In the genomic region with DNA sequence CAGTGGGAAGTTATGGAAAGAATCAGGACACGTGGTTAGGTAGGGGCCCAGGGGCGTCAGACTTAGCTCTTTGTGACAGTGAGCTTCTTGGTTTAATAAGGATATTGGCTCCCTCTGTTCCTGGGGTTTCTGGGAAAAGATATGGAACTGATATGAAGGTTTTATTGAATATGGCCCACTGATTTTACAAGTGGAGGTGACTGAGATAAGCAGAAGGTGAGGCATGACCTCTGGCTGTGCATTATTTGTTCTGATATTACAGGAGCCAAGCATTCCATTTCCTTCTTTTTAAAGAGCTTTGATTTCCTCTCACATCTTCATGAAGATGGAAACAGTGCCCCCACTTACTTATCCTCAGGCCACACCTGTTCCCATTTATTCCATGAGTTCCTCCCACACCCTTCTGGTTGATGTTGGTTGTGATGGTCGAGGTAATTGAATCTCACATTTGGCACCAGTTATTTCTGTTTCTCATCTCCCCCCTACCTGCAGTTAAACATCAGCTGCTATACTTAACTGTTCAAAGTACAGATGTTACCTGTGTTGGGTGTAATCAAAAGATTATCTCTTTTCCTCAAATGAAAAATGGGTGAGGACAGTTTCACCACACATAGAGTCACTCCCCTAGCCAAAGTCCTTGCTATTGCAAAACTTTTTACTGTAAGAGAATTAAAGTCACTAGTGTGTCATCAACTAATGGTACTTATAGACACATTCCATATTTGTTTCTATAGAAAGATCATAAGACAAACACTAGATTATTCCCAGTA, we compare ENCODE assay signal across 1 cellular context.
A peak's percentile ranks its signal among the peaks of the same experiment; 100 is the strongest.
TF ChIP-seq lines count a peak whose summit lies in the region.

No MANE protein-coding gene starts in this region.

TF ChIP-seq in HepG2, 621 proteins besides CTCF, POLR2A, EP300 and RAD21 (continued from another document and continues in another):
- TF ChIP-seq, protein P1, sequence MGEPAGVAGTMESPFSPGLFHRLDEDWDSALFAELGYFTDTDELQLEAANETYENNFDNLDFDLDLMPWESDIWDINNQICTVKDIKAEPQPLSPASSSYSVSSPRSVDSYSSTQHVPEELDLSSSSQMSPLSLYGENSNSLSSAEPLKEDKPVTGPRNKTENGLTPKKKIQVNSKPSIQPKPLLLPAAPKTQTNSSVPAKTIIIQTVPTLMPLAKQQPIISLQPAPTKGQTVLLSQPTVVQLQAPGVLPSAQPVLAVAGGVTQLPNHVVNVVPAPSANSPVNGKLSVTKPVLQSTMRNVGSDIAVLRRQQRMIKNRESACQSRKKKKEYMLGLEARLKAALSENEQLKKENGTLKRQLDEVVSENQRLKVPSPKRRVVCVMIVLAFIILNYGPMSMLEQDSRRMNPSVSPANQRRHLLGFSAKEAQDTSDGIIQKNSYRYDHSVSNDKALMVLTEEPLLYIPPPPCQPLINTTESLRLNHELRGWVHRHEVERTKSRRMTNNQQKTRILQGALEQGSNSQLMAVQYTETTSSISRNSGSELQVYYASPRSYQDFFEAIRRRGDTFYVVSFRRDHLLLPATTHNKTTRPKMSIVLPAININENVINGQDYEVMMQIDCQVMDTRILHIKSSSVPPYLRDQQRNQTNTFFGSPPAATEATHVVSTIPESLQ (CRISPR knock-in tag; conservative IDR thresholded peaks at IDR 0.05), result no peak
- TF ChIP-seq, protein P2, sequence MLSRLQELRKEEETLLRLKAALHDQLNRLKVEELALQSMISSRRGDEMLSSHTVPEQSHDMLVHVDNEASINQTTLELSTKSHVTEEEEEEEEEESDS (CRISPR knock-in tag; IDR thresholded peaks at IDR 0.05; ENCODE audit: borderline replicate concordance), result no peak
- TF ChIP-seq YEATS4 (CRISPR knock-in tag; IDR thresholded peaks at IDR 0.05; ENCODE audit: borderline replicate concordance) (no peak), ASH2L (IDR thresholded peaks at IDR 0.05; ENCODE audit: insufficient read length, low read depth, low read length) (no peak), SATB2 (CRISPR knock-in tag; IDR thresholded peaks at IDR 0.05) (no peak), FLYWCH1 (CRISPR knock-in tag; IDR thresholded peaks at IDR 0.05) (no peak), DPF2 (CRISPR knock-in tag; IDR thresholded peaks at IDR 0.05; ENCODE audit: borderline replicate concordance, low read depth) (0 out of 2 replicates have a peak, but pooled peaks have one; percentile 16), PHF21A (CRISPR knock-in tag; IDR thresholded peaks at IDR 0.05) (peak; percentile 41; the same call in 1 of the 2 replicates), ZNF562 (CRISPR knock-in tag; IDR thresholded peaks at IDR 0.05; ENCODE audit: borderline replicate concordance) (no peak), ZC3H4 (CRISPR knock-in tag; IDR thresholded peaks at IDR 0.05; ENCODE audit: borderline replicate concordance) (no peak), MYNN (CRISPR knock-in tag; IDR thresholded peaks at IDR 0.05; ENCODE audit: low read depth) (no peak), NCOR1 (IDR thresholded peaks at IDR 0.05; ENCODE audit: borderline replicate concordance, low read length) (peak; percentile 68; the same call in 1 of the 2 replicates), MAFK (conservative IDR thresholded peaks at IDR 0.05 in 1 of 2, IDR thresholded peaks at IDR 0.05 in 1 of 2; ENCODE audit: low read length in 2 of 2) (no peak), ZNF333 (CRISPR knock-in tag; IDR thresholded peaks at IDR 0.05; ENCODE audit: borderline replicate concordance) (no peak), HMG20B (CRISPR knock-in tag; conservative IDR thresholded peaks at IDR 0.05) (no peak), NONO (IDR thresholded peaks at IDR 0.05) (no peak), NONO (CRISPR knock-in tag; conservative IDR thresholded peaks at IDR 0.05) (no peak), RXRB (CRISPR knock-in tag; IDR thresholded peaks at IDR 0.05; ENCODE audit: borderline replicate concordance) (no peak; the same call in 1 of the 2 replicates), ZNF432 (CRISPR knock-in tag; IDR thresholded peaks at IDR 0.05; ENCODE audit: borderline replicate concordance) (no peak), ZFP62 (CRISPR knock-in tag; IDR thresholded peaks at IDR 0.05) (no peak), ZNF577 (CRISPR knock-in tag; IDR thresholded peaks at IDR 0.05; ENCODE audit: borderline replicate concordance, low read depth) (no peak), ZBTB20 (CRISPR knock-in tag; IDR thresholded peaks at IDR 0.05; ENCODE audit: borderline replicate concordance, low read depth) (peak; percentile 75; the same call in 1 of the 2 replicates), ZNF232 (CRISPR knock-in tag; IDR thresholded peaks at IDR 0.05; ENCODE audit: borderline replicate concordance) (no peak)
- TF ChIP-seq, protein P3, sequence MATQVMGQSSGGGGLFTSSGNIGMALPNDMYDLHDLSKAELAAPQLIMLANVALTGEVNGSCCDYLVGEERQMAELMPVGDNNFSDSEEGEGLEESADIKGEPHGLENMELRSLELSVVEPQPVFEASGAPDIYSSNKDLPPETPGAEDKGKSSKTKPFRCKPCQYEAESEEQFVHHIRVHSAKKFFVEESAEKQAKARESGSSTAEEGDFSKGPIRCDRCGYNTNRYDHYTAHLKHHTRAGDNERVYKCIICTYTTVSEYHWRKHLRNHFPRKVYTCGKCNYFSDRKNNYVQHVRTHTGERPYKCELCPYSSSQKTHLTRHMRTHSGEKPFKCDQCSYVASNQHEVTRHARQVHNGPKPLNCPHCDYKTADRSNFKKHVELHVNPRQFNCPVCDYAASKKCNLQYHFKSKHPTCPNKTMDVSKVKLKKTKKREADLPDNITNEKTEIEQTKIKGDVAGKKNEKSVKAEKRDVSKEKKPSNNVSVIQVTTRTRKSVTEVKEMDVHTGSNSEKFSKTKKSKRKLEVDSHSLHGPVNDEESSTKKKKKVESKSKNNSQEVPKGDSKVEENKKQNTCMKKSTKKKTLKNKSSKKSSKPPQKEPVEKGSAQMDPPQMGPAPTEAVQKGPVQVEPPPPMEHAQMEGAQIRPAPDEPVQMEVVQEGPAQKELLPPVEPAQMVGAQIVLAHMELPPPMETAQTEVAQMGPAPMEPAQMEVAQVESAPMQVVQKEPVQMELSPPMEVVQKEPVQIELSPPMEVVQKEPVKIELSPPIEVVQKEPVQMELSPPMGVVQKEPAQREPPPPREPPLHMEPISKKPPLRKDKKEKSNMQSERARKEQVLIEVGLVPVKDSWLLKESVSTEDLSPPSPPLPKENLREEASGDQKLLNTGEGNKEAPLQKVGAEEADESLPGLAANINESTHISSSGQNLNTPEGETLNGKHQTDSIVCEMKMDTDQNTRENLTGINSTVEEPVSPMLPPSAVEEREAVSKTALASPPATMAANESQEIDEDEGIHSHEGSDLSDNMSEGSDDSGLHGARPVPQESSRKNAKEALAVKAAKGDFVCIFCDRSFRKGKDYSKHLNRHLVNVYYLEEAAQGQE (IDR thresholded peaks at IDR 0.05; ENCODE audit: borderline replicate concordance in 1 of 2, low read depth in 1 of 2, low read length in 2 of 2), result no peak
- TF ChIP-seq, protein P4, sequence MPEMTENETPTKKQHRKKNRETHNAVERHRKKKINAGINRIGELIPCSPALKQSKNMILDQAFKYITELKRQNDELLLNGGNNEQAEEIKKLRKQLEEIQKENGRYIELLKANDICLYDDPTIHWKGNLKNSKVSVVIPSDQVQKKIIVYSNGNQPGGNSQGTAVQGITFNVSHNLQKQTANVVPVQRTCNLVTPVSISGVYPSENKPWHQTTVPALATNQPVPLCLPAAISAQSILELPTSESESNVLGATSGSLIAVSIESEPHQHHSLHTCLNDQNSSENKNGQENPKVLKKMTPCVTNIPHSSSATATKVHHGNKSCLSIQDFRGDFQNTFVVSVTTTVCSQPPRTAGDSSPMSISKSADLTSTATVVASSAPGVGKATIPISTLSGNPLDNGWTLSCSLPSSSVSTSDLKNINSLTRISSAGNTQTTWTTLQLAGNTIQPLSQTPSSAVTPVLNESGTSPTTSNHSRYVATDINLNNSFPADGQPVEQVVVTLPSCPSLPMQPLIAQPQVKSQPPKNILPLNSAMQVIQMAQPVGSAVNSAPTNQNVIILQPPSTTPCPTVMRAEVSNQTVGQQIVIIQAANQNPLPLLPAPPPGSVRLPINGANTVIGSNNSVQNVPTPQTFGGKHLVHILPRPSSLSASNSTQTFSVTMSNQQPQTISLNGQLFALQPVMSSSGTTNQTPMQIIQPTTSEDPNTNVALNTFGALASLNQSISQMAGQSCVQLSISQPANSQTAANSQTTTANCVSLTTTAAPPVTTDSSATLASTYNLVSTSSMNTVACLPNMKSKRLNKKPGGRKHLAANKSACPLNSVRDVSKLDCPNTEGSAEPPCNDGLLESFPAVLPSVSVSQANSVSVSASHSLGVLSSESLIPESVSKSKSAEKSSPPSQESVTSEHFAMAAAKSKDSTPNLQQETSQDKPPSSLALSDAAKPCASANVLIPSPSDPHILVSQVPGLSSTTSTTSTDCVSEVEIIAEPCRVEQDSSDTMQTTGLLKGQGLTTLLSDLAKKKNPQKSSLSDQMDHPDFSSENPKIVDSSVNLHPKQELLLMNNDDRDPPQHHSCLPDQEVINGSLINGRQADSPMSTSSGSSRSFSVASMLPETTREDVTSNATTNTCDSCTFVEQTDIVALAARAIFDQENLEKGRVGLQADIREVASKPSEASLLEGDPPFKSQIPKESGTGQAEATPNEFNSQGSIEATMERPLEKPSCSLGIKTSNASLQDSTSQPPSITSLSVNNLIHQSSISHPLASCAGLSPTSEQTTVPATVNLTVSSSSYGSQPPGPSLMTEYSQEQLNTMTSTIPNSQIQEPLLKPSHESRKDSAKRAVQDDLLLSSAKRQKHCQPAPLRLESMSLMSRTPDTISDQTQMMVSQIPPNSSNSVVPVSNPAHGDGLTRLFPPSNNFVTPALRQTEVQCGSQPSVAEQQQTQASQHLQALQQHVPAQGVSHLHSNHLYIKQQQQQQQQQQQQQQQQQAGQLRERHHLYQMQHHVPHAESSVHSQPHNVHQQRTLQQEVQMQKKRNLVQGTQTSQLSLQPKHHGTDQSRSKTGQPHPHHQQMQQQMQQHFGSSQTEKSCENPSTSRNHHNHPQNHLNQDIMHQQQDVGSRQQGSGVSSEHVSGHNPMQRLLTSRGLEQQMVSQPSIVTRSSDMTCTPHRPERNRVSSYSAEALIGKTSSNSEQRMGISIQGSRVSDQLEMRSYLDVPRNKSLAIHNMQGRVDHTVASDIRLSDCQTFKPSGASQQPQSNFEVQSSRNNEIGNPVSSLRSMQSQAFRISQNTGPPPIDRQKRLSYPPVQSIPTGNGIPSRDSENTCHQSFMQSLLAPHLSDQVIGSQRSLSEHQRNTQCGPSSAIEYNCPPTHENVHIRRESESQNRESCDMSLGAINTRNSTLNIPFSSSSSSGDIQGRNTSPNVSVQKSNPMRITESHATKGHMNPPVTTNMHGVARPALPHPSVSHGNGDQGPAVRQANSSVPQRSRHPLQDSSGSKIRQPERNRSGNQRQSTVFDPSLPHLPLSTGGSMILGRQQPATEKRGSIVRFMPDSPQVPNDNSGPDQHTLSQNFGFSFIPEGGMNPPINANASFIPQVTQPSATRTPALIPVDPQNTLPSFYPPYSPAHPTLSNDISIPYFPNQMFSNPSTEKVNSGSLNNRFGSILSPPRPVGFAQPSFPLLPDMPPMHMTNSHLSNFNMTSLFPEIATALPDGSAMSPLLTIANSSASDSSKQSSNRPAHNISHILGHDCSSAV (CRISPR knock-in tag; IDR thresholded peaks at IDR 0.05; ENCODE audit: borderline replicate concordance), result no peak
- TF ChIP-seq, protein P5, sequence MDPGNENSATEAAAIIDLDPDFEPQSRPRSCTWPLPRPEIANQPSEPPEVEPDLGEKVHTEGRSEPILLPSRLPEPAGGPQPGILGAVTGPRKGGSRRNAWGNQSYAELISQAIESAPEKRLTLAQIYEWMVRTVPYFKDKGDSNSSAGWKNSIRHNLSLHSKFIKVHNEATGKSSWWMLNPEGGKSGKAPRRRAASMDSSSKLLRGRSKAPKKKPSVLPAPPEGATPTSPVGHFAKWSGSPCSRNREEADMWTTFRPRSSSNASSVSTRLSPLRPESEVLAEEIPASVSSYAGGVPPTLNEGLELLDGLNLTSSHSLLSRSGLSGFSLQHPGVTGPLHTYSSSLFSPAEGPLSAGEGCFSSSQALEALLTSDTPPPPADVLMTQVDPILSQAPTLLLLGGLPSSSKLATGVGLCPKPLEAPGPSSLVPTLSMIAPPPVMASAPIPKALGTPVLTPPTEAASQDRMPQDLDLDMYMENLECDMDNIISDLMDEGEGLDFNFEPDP (CRISPR knock-in tag; conservative IDR thresholded peaks at IDR 0.05), result no peak
- TF ChIP-seq, protein P6, sequence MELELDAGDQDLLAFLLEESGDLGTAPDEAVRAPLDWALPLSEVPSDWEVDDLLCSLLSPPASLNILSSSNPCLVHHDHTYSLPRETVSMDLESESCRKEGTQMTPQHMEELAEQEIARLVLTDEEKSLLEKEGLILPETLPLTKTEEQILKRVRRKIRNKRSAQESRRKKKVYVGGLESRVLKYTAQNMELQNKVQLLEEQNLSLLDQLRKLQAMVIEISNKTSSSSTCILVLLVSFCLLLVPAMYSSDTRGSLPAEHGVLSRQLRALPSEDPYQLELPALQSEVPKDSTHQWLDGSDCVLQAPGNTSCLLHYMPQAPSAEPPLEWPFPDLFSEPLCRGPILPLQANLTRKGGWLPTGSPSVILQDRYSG (CRISPR knock-in tag; IDR thresholded peaks at IDR 0.05), result no peak
- TF ChIP-seq, protein P7, sequence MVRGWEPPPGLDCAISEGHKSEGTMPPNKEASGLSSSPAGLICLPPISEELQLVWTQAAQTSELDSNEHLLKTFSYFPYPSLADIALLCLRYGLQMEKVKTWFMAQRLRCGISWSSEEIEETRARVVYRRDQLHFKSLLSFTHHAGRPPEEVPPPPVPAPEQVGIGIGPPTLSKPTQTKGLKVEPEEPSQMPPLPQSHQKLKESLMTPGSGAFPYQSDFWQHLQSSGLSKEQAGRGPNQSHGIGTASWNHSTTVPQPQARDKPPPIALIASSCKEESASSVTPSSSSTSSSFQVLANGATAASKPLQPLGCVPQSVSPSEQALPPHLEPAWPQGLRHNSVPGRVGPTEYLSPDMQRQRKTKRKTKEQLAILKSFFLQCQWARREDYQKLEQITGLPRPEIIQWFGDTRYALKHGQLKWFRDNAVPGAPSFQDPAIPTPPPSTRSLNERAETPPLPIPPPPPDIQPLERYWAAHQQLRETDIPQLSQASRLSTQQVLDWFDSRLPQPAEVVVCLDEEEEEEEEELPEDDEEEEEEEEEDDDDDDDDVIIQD (CRISPR knock-in tag; IDR thresholded peaks at IDR 0.05; ENCODE audit: low read depth), result no peak
- TF ChIP-seq, protein P8, sequence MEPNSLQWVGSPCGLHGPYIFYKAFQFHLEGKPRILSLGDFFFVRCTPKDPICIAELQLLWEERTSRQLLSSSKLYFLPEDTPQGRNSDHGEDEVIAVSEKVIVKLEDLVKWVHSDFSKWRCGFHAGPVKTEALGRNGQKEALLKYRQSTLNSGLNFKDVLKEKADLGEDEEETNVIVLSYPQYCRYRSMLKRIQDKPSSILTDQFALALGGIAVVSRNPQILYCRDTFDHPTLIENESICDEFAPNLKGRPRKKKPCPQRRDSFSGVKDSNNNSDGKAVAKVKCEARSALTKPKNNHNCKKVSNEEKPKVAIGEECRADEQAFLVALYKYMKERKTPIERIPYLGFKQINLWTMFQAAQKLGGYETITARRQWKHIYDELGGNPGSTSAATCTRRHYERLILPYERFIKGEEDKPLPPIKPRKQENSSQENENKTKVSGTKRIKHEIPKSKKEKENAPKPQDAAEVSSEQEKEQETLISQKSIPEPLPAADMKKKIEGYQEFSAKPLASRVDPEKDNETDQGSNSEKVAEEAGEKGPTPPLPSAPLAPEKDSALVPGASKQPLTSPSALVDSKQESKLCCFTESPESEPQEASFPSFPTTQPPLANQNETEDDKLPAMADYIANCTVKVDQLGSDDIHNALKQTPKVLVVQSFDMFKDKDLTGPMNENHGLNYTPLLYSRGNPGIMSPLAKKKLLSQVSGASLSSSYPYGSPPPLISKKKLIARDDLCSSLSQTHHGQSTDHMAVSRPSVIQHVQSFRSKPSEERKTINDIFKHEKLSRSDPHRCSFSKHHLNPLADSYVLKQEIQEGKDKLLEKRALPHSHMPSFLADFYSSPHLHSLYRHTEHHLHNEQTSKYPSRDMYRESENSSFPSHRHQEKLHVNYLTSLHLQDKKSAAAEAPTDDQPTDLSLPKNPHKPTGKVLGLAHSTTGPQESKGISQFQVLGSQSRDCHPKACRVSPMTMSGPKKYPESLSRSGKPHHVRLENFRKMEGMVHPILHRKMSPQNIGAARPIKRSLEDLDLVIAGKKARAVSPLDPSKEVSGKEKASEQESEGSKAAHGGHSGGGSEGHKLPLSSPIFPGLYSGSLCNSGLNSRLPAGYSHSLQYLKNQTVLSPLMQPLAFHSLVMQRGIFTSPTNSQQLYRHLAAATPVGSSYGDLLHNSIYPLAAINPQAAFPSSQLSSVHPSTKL (CRISPR knock-in tag; IDR thresholded peaks at IDR 0.05), result peak; percentile 46; the same call in 1 of the 2 replicates
